8 cellular contexts compared by ENCODE assay signal in genomic region chr1:25997759-25998074, GRCh38. TPM values are rescaled to one million over a fixed set of nuclear protein-coding genes. Genes with fewer than 3 reads are reported as not detected.
DNase-seq lines count a peak whose midpoint lies in the region; ATAC-seq, FAIRE-seq and TF ChIP-seq lines count a peak whose summit lies in the region.

PAFAH2 (minus strand) TSS chr1:25998063; CDS start chr1:25990816, 7,247 bp downstream.

- TF ChIP-seq CTCF in GM12875 (IDR thresholded peaks at IDR 0.05; ENCODE audit: borderline replicate concordance, insufficient read depth, low read depth, low read length) (no peak), brain microvascular endothelial cell (IDR thresholded peaks at IDR 0.05; ENCODE audit: low read depth, low read length, missing control alignments) (no peak), right lobe of liver (IDR thresholded peaks at IDR 0.05) (no peak), tibial nerve (IDR thresholded peaks at IDR 0.05) (no peak)

- H3K9me3 ChIP-seq in right lobe of liver = no peaks in the 10 kb centered on the region
- no peaks in the 10 kb centered on the region for H3K9me3 ChIP-seq in tibial nerve

- H3K27me3 ChIP-seq in brain microvascular endothelial cell (replicated peaks) (no peaks in the 10 kb centered on the region), right lobe of liver (no peaks in the 10 kb centered on the region), tibial nerve (no peaks in the 10 kb centered on the region)

- in situ Hi-C loops in brain microvascular endothelial cell (cut with HindIII; ENCODE audit: low pct_ligation_motif_present, low sequenced_read_pairs) = loop anchor here (10.0 kb wide), 1 partner anchor 103 kb away; no protein-coding TSS in a partner anchor

- no peak for TF ChIP-seq EP300 in tibial nerve (IDR thresholded peaks at IDR 0.05)

- ATAC-seq in HG03439 (IDR thresholded peaks at IDR 0.05; ENCODE audit: unreplicated experiment) (peak; percentile 31), right lobe of liver (peak in 2 of 4 donors; percentile 19 to 35), GM18868 (IDR thresholded peaks at IDR 0.05; ENCODE audit: unreplicated experiment) (no peak)

- H3K4me1 ChIP-seq in right lobe of liver (peaks cover 0 to 14% (median 4%) of the 10 kb centered on the region in 4 donors), tibial nerve (peaks cover 0 to 28% (median 15%) of the 10 kb centered on the region in 4 donors)

- H3K36me3 ChIP-seq in brain microvascular endothelial cell (replicated peaks) (no peaks in the 10 kb centered on the region), right lobe of liver (peaks cover 0 to 5% (median 0%) of the 10 kb centered on the region in 4 donors), tibial nerve (no peaks in the 10 kb centered on the region)

- DNase-seq in brain microvascular endothelial cell = no peak
- DNase-seq in right lobe of liver = peak in 1 of 3 donors; percentile 50
- no peak for DNase-seq in tibial nerve (ENCODE audit: low spot score in 2 of 2)
- DNase-seq in cerebellar nuclear complex (lab: John Stamatoyannopoulos, UW) = no peak
- no peak for DNase-seq in RCC 7860 (ENCODE audit: low spot score)

- TF ChIP-seq POLR2A in right lobe of liver (IDR thresholded peaks at IDR 0.05) (no peak), tibial nerve (IDR thresholded peaks at IDR 0.05) (no peak)

- intact Hi-C loops in right lobe of liver (cut with DNase I) = loop anchor here (5.0 kb wide), 2 partner anchors 100 to 160 kb away; no protein-coding TSS in a partner anchor

- no peak for FAIRE-seq in RCC 7860 (lab: Jason Lieb, UNC)

- peak within 1 kb of the TSS; percentile 59 for H3K4me3 ChIP-seq in GM12875 (ENCODE audit: low read depth, low read length)
- peak within 1 kb of the TSS; percentile 65 for H3K4me3 ChIP-seq in brain microvascular endothelial cell (ENCODE audit: low read depth, low read length)
- H3K4me3 ChIP-seq in right lobe of liver = peak within 1 kb of the TSS; percentile 54 to 81 (median 80)
- H3K4me3 ChIP-seq in tibial nerve = peak within 1 kb of the TSS; percentile 40 to 62 (median 54)

- WGBS in right lobe of liver (ENCODE audit: insufficient coverage, low coverage, low lambda C conversion rate, missing lambda C conversion rate) = 0% methylated on average over 7 of the region's 15 CpGs
- 0 to 1% methylated on average over 15 of the region's 15 CpGs for WGBS in tibial nerve, 2 donors

- H3K27ac ChIP-seq in brain microvascular endothelial cell (peak within 1 kb of the TSS; percentile 60), right lobe of liver (peak within 1 kb of the TSS; percentile 64 to 81 (median 78)), tibial nerve (peak within 1 kb of the TSS; percentile 34 to 92 (median 84))

RNA-seq across cellular contexts. Expression of gene PAFAH2, which starts in this region (rescaled TPM):
- total RNA-seq in right lobe of liver = 10 to 100 TPM; 13.2 to 25.2 (median 18.6) TPM
- 10 to 100 TPM in 1 of 4 donors, 1 to 10 TPM in 3; 6.3 to 19.2 (median 9.3) TPM for total RNA-seq in tibial nerve
